In genomic region chr9:128870128-128870940, GRCh38 we compare ENCODE assay signal across 1 cellular context.
TF ChIP-seq lines count a peak whose summit lies in the region.

No MANE protein-coding gene starts in this region.

TF ChIP-seq in GM23338, 12 proteins besides CTCF, POLR2A, EP300 and RAD21 (continued from another document):
- TF ChIP-seq ZNF462 (CRISPR knock-in tag; IDR thresholded peaks at IDR 0.05) (no peak), EZH2phosphoT487 (IDR thresholded peaks at IDR 0.05; ENCODE audit: unreplicated experiment) (no peak), NANOG (IDR thresholded peaks at IDR 0.05; ENCODE audit: borderline replicate concordance) (no peak), POLR2AphosphoS5 (IDR thresholded peaks at IDR 0.05; ENCODE audit: low read depth) (no peak), JUNB (IDR thresholded peaks at IDR 0.05; ENCODE audit: unreplicated experiment) (no peak), STAT1 (IDR thresholded peaks at IDR 0.05; ENCODE audit: unreplicated experiment) (no peak), ZNF331 (CRISPR knock-in tag; IDR thresholded peaks at IDR 0.05; ENCODE audit: low read depth) (no peak), REST (IDR thresholded peaks at IDR 0.05; ENCODE audit: unreplicated experiment) (no peak), EZH2 (IDR thresholded peaks at IDR 0.05; ENCODE audit: low read depth, unreplicated experiment) (no peak), ZNF114 (CRISPR knock-in tag; IDR thresholded peaks at IDR 0.05) (no peak), CREB1 (CRISPR knock-in tag; IDR thresholded peaks at IDR 0.05; ENCODE audit: low read depth) (no peak)
